In the genomic region with DNA sequence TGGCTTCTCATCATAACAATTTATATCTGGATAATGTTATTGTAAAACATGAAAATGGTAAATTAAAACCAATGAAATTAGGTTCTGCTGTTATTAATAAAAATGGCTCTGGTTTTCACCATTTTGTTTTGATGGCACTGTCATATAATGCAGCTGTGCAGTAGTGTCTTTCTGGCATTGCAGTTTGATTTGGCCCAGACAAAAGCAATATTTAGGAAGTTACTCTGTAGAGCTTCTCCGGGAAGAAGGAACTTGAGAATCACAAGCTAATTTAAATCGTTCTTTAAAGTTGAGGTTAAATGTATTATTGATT, we compare ENCODE assay signal across 42 cellular contexts. TPM values are rescaled to one million over a fixed set of nuclear protein-coding genes. Genes with fewer than 3 reads are reported as not detected.
"Had no signal": no experiment of that assay in that cellular context is flagged by ENCODE, and none has a peak within 500 bp of the region (broad histone marks: within the 10 kb centered on the region; RNA-seq: fewer than 3 reads in every experiment).

No MANE protein-coding gene starts in this region.

- H3K27me3 Mint-ChIP-seq: activated naive CD4-positive, alpha-beta T cell treated with anti-CD3 and anti-CD28 coated beads, Interleukin-2, amount 10 ng/mL, durations not matched to agents 7 days and 5 days; activated naive CD4-positive, alpha-beta T cell treated with anti-CD3 and anti-CD28 coated beads, Interleukin-2, amount 50 U/mL, for 24 hours; activated naive CD8-positive, alpha-beta T cell; activated naive CD8-positive, alpha-beta T cell treated with anti-CD3 and anti-CD28 coated beads, Interleukin-2, amount 50 U/mL, for 24 hours; activated T-cell treated with anti-CD3 and anti-CD28 coated beads, Interleukin-2, amount 50 U/mL, for 24 hours; activated T-helper 17 cell treated with anti-CD3 and anti-CD28 coated beads, Interleukin-2, amount 50 U/mL, for 72 hours; brain; central memory CD8-positive, alpha-beta T cell had no signal

- H3K27ac ChIP-seq: adrenal gland, ascending aorta, body of pancreas, brain microvascular endothelial cell, breast epithelium, cardiac muscle cell had no signal

- H3K36me3 Mint-ChIP-seq: activated naive CD4-positive, alpha-beta T cell treated with anti-CD3 and anti-CD28 coated beads, Interleukin-2, amount 10 ng/mL, durations not matched to agents 7 days and 5 days; activated naive CD4-positive, alpha-beta T cell treated with anti-CD3 and anti-CD28 coated beads, Interleukin-2, amount 50 U/mL, for 24 hours; activated naive CD4-positive, alpha-beta T cell treated with anti-CD3 and anti-CD28 coated beads, Interleukin-2, amount 50 U/mL, for 72 hours; brain had no signal

- H3K4me1 ChIP-seq: breast epithelium had no signal

- H3K9me3 ChIP-seq: adrenal gland, ascending aorta, body of pancreas, breast epithelium had no signal

- H3K27ac Mint-ChIP-seq: activated naive CD4-positive, alpha-beta T cell treated with anti-CD3 and anti-CD28 coated beads for 36 hours; activated naive CD4-positive, alpha-beta T cell treated with anti-CD3 and anti-CD28 coated beads, Interleukin-2, amount 10 ng/mL, durations not matched to agents 7 days and 5 days; activated naive CD4-positive, alpha-beta T cell treated with anti-CD3 and anti-CD28 coated beads, Interleukin-2, amount 50 U/mL, for 24 hours; activated naive CD8-positive, alpha-beta T cell; activated naive CD8-positive, alpha-beta T cell treated with anti-CD3 and anti-CD28 coated beads, Interleukin-2, amount 50 U/mL, for 24 hours; activated T-cell treated with anti-CD3 and anti-CD28 coated beads, Interleukin-2, amount 50 U/mL, for 24 hours; activated T-cell treated with anti-CD3 and anti-CD28 coated beads, Interleukin-2, amount 50 U/mL, for 72 hours; activated T-helper 1 cell treated with anti-CD3 and anti-CD28 coated beads, Interleukin-12 subunit alpha, Interleukin-12 subunit beta, Interleukin-2, Interleukin-4 antibody, amounts not matched to agents 30 ng/mL and 10 ng/mL and 1 ng/mL, durations not matched to agents 14 hours and 24 hours and 36 hours; activated T-helper 17 cell treated with anti-CD3 and anti-CD28 coated beads, Interleukin-2, amount 50 U/mL, for 72 hours; activated T-helper 2 cell treated with anti-CD3 and anti-CD28 coated beads, Interferon-gamma antibody, Interleukin-2, Interleukin-4, amounts not matched to agents 10 μg/mL and 5 μg/mL and 100 μg/mL, durations not matched to agents 14 hours and 24 hours and 36 hours; brain had no signal

- H3K27me3 ChIP-seq: adrenal gland, ascending aorta, body of pancreas, brain microvascular endothelial cell, breast epithelium, cardiac muscle cell had no signal

- H3K36me3 ChIP-seq: adrenal gland, ascending aorta, brain microvascular endothelial cell, breast epithelium, cardiac muscle cell had no signal

- ATAC-seq: body of pancreas had no signal

- H3K4me3 ChIP-seq: adrenal gland, ascending aorta, body of pancreas, breast epithelium, cardiac muscle cell had no signal

- DNase-seq: activated effector memory CD4-positive, alpha-beta T cell treated with anti-CD3 and anti-CD28 coated beads, Interleukin-2, amount 50 U/mL, for 16 hours; activated effector memory CD4-positive, alpha-beta T cell treated with Interleukin-2 at 50 U/mL for 16 hours; activated gamma-delta T cell; activated gamma-delta T cell treated with Interleukin-2 at 50 U/mL for 16 hours; activated naive CD4-positive, alpha-beta T cell; activated naive CD4-positive, alpha-beta T cell treated with anti-CD3 and anti-CD28 coated beads for 36 hours; activated naive CD4-positive, alpha-beta T cell treated with anti-CD3 and anti-CD28 coated beads, Interleukin-2, amount 10 ng/mL, durations not matched to agents 7 days and 5 days; activated naive CD4-positive, alpha-beta T cell treated with anti-CD3 and anti-CD28 coated beads, Interleukin-2, amount 50 U/mL, for 16 hours; activated naive CD4-positive, alpha-beta T cell treated with Interleukin-2 at 50 U/mL for 16 hours; activated naive CD8-positive, alpha-beta T cell treated with anti-CD3 and anti-CD28 coated beads, Interleukin-2, amount 50 U/mL, for 24 hours; activated T-cell treated with anti-CD3 and anti-CD28 coated beads for 4 hours; activated T-cell treated with anti-CD3 and anti-CD28 coated beads, Interleukin-2, amount 50 U/mL, for 1 hour; activated T-cell treated with anti-CD3 and anti-CD28 coated beads, Interleukin-2, amount 50 U/mL, for 24 hours; activated T-cell treated with anti-CD3 and anti-CD28 coated beads, Interleukin-2, amount 50 U/mL, for 4 hours; activated T-cell treated with anti-CD3 and anti-CD28 coated beads, Interleukin-2, amount 50 U/mL, for 48 hours; adrenal gland; amniotic stem cell; amygdala; anterior cingulate cortex; aorta; body of pancreas; brain microvascular endothelial cell; caudate nucleus; central memory CD4-positive, alpha-beta T cell; cerebellar nuclear complex had no signal

- H3K9me3 Mint-ChIP-seq: activated naive CD4-positive, alpha-beta T cell treated with anti-CD3 and anti-CD28 coated beads for 36 hours; activated naive CD4-positive, alpha-beta T cell treated with anti-CD3 and anti-CD28 coated beads, Interleukin-2, amount 10 ng/mL, durations not matched to agents 7 days and 5 days; activated naive CD4-positive, alpha-beta T cell treated with anti-CD3 and anti-CD28 coated beads, Interleukin-2, amount 50 U/mL, for 24 hours; activated naive CD8-positive, alpha-beta T cell treated with anti-CD3 and anti-CD28 coated beads, Interleukin-2, amount 50 U/mL, for 24 hours; activated T-cell treated with anti-CD3 and anti-CD28 coated beads, Interleukin-2, amount 50 U/mL, for 24 hours; activated T-cell treated with anti-CD3 and anti-CD28 coated beads, Interleukin-2, amount 50 U/mL, for 4 hours; activated T-cell treated with anti-CD3 and anti-CD28 coated beads, Interleukin-2, amount 50 U/mL, for 72 hours; activated T-helper 1 cell treated with anti-CD3 and anti-CD28 coated beads, Interleukin-12 subunit alpha, Interleukin-12 subunit beta, Interleukin-2, Interleukin-4 antibody, amounts not matched to agents 30 ng/mL and 10 ng/mL and 1 ng/mL, durations not matched to agents 14 hours and 24 hours and 36 hours; activated T-helper 17 cell treated with anti-CD3 and anti-CD28 coated beads, Interleukin-2, amount 50 U/mL, for 72 hours; activated T-helper 2 cell treated with anti-CD3 and anti-CD28 coated beads, Interferon-gamma antibody, Interleukin-2, Interleukin-4, amounts not matched to agents 10 μg/mL and 5 μg/mL and 100 μg/mL, durations not matched to agents 14 hours and 24 hours and 36 hours; brain; central memory CD8-positive, alpha-beta T cell had no signal

- H3K4me1 Mint-ChIP-seq: activated naive CD4-positive, alpha-beta T cell treated with anti-CD3 and anti-CD28 coated beads, Interleukin-2, amount 10 ng/mL, durations not matched to agents 7 days and 5 days; activated T-helper 17 cell treated with anti-CD3 and anti-CD28 coated beads, Interleukin-2, amount 50 U/mL, for 72 hours; brain; central memory CD8-positive, alpha-beta T cell had no signal

- H3K4me3 Mint-ChIP-seq: activated naive CD4-positive, alpha-beta T cell treated with anti-CD3 and anti-CD28 coated beads for 36 hours; activated naive CD4-positive, alpha-beta T cell treated with anti-CD3 and anti-CD28 coated beads, Interleukin-2, amount 10 ng/mL, durations not matched to agents 7 days and 5 days; activated naive CD4-positive, alpha-beta T cell treated with anti-CD3 and anti-CD28 coated beads, Interleukin-2, amount 50 U/mL, for 24 hours; activated naive CD8-positive, alpha-beta T cell; activated naive CD8-positive, alpha-beta T cell treated with anti-CD3 and anti-CD28 coated beads, Interleukin-2, amount 50 U/mL, for 24 hours; activated T-cell treated with anti-CD3 and anti-CD28 coated beads, Interleukin-2, amount 50 U/mL, for 24 hours; activated T-cell treated with anti-CD3 and anti-CD28 coated beads, Interleukin-2, amount 50 U/mL, for 4 hours; activated T-cell treated with anti-CD3 and anti-CD28 coated beads, Interleukin-2, amount 50 U/mL, for 72 hours; activated T-helper 1 cell treated with anti-CD3 and anti-CD28 coated beads, Interleukin-12 subunit alpha, Interleukin-12 subunit beta, Interleukin-2, Interleukin-4 antibody, amounts not matched to agents 30 ng/mL and 10 ng/mL and 1 ng/mL, durations not matched to agents 14 hours and 24 hours and 36 hours; activated T-helper 17 cell treated with anti-CD3 and anti-CD28 coated beads, Interleukin-2, amount 50 U/mL, for 72 hours; brain; central memory CD8-positive, alpha-beta T cell had no signal

RNA-seq across cellular contexts. Expression of a gene that starts 15.2 kb away (rescaled TPM):
- total RNA-seq: activated naive CD4-positive, alpha-beta T cell treated with anti-CD3 and anti-CD28 coated beads for 36 hours; activated naive CD4-positive, alpha-beta T cell treated with anti-CD3 and anti-CD28 coated beads, Interleukin-2, amount 50 U/mL, for 72 hours; activated T-cell treated with anti-CD3 and anti-CD28 coated beads, Interleukin-2, amount 50 U/mL, for 4 hours; activated T-cell treated with anti-CD3 and anti-CD28 coated beads, Interleukin-2, amount 50 U/mL, for 72 hours; activated T-helper 1 cell treated with anti-CD3 and anti-CD28 coated beads, Interleukin-12 subunit alpha, Interleukin-12 subunit beta, Interleukin-2, Interleukin-4 antibody, amounts not matched to agents 30 ng/mL and 10 ng/mL and 1 ng/mL, durations not matched to agents 14 hours and 24 hours and 36 hours; activated T-helper 17 cell treated with anti-CD3 and anti-CD28 coated beads, Interleukin-2, amount 50 U/mL, for 72 hours; activated T-helper 2 cell treated with anti-CD3 and anti-CD28 coated beads, Interferon-gamma antibody, Interleukin-2, Interleukin-4, amounts not matched to agents 10 μg/mL and 5 μg/mL and 100 μg/mL, durations not matched to agents 14 hours and 24 hours and 36 hours; adrenal gland; aorta; ascending aorta; astrocyte; body of pancreas; breast epithelium; bronchial epithelial cell; cardiac muscle cell; cardiac septum; chondrocyte had no signal
- polyA plus RNA-seq: adipose tissue, adrenal gland, aorta had no signal
